14 cellular contexts compared by ENCODE assay signal in genomic region chr10:63446716-63447440, GRCh38. TPM values are rescaled to one million over a fixed set of nuclear protein-coding genes. Genes with fewer than 3 reads are reported as not detected.
DNase-seq lines count a peak whose midpoint lies in the region; ATAC-seq and TF ChIP-seq lines count a peak whose summit lies in the region.
"Had no signal": no experiment of that assay in that cellular context is flagged by ENCODE, and none has a peak within 500 bp of the region (broad histone marks: within the 10 kb centered on the region; RNA-seq: fewer than 3 reads in every experiment).

No MANE protein-coding gene starts in this region.

- no peak overlapping the region for H2BK15ac ChIP-seq in mesenchymal stem cell (ENCODE audit: low read depth, poor library complexity, severe bottlenecking)

- H3K27ac ChIP-seq in mesenchymal stem cell (ENCODE audit: low read length, poor library complexity, severe bottlenecking) (no peak overlapping the region), smooth muscle cell (ENCODE audit: low read depth) (peak overlapping the region; percentile 1), aorta (ENCODE audit: low read depth in 1 of 2, low read length in 2 of 2) (no peak overlapping the region)
- no peak overlapping the region for H3K27ac ChIP-seq in CD4-positive, alpha-beta memory T cell (ENCODE audit: low read depth, low read length)
- H3K27ac ChIP-seq: BLaER1 had no signal

- CTCF ChIA-PET in CD4-positive, alpha-beta memory T cell (lab: Charles Lee; ENCODE audit: partially characterized antibody) = interaction anchor here (0.7 kb wide), 1 partner anchor 11 kb away, joined by 3 read pairs; no protein-coding TSS in a partner anchor

- H3K27me3 ChIP-seq in mesenchymal stem cell (ENCODE audit: control insufficient read depth in 1 of 2, insufficient read depth in 1 of 2, low read length in 2 of 2) (no peaks in the 10 kb centered on the region), smooth muscle cell (ENCODE audit: low read depth) (no peaks in the 10 kb centered on the region), aorta (ENCODE audit: control insufficient read depth in 1 of 2, insufficient read depth in 2 of 2, low read length in 1 of 2) (no peaks in the 10 kb centered on the region)
- H3K27me3 ChIP-seq in CD4-positive, alpha-beta memory T cell (ENCODE audit: insufficient read depth, low read length) = no peaks in the 10 kb centered on the region
- H3K27me3 ChIP-seq: BLaER1 had no signal

- no peak overlapping the region for H3K9ac ChIP-seq in mesenchymal stem cell (ENCODE audit: low read length)
- H3K9ac ChIP-seq in smooth muscle cell (ENCODE audit: low read depth) = no peak overlapping the region
- H3K9ac ChIP-seq: BLaER1 had no signal

- no peaks in the 10 kb centered on the region for H3K4me1 ChIP-seq in mesenchymal stem cell (ENCODE audit: control insufficient read depth, insufficient read depth, low read depth, low read length)
- H3K4me1 ChIP-seq in smooth muscle cell (ENCODE audit: low read depth) = peaks cover 3% of the 10 kb centered on the region
- no peaks in the 10 kb centered on the region for H3K4me1 ChIP-seq in aorta (ENCODE audit: control insufficient read depth in 1 of 2, insufficient read depth in 2 of 2, low read length in 2 of 2)
- H3K4me1 ChIP-seq in CD4-positive, alpha-beta memory T cell (ENCODE audit: insufficient read depth, low read length) = no peaks in the 10 kb centered on the region
- H3K4me1 ChIP-seq: BLaER1, HAP-1 had no signal

- peaks cover 10% of the 10 kb centered on the region for H3K79me1 ChIP-seq in mesenchymal stem cell (replicated peaks; ENCODE audit: low read length, poor library complexity, severe bottlenecking)

- DNase-seq in HFFc6 (peak; percentile 16), amniotic epithelial cell (ENCODE audit: low read depth) (peak; percentile 47), mesenchymal stem cell (peak; percentile 29), smooth muscle cell (lab: John Stamatoyannopoulos, UW; ENCODE audit: unreplicated experiment) (no peak), aorta (no peak), middle frontal gyrus (ENCODE audit: extremely low spot score, low spot score) (no peak)
- DNase-seq in stimulated activated naive CD4-positive, alpha-beta T cell (lab: John Stamatoyannopoulos, UW) = no peak
- DNase-seq in CD4-positive, alpha-beta memory T cell = no peak
- DNase-seq: DMS79, EL, GOT3 had no signal

- no peak overlapping the region for H3K14ac ChIP-seq in mesenchymal stem cell (ENCODE audit: low read length in 2 of 2)

- H2AFZ ChIP-seq in mesenchymal stem cell (ENCODE audit: low read depth, low read length) (no peak overlapping the region), smooth muscle cell (ENCODE audit: low read depth) (no peak overlapping the region)

- no peak overlapping the region for H2BK5ac ChIP-seq in mesenchymal stem cell (ENCODE audit: low read depth, low read length, poor library complexity, severe bottlenecking)

- H3K79me2 ChIP-seq in smooth muscle cell (ENCODE audit: low read depth) = peaks cover 100% of the 10 kb centered on the region

- peaks cover 19% of the 10 kb centered on the region for H3K4me1 Mint-ChIP-seq in HFFc6 (ENCODE audit: low read depth)
- peaks cover 14 to 40% (median 21%) of the 10 kb centered on the region in 4 donors for H3K4me1 Mint-ChIP-seq in CD4-positive, alpha-beta memory T cell

- intact Hi-C loops in aorta (cut with DNase I) = no loop called here
- intact Hi-C loops in CD4-positive, alpha-beta memory T cell (cut with micrococcal nuclease) = no loop called here

- peaks cover 2% of the 10 kb centered on the region; the same call in 1 of the 2 replicates for H3K27me3 Mint-ChIP-seq in HFFc6 (ENCODE audit: insufficient read depth)
- no peaks in the 10 kb centered on the region for H3K27me3 Mint-ChIP-seq in CD4-positive, alpha-beta memory T cell

- H3K27ac Mint-ChIP-seq in HFFc6 = peak overlapping the region; percentile 32; the same call in 1 of the 2 replicates
- peak overlapping the region in 1 of 7 donors; percentile 6 for H3K27ac Mint-ChIP-seq in CD4-positive, alpha-beta memory T cell

- no peaks in the 10 kb centered on the region for H3F3A ChIP-seq in smooth muscle cell (ENCODE audit: low read depth)

- peaks cover 85% of the 10 kb centered on the region for H4K20me1 ChIP-seq in smooth muscle cell (ENCODE audit: low read depth)

- POLR2A ChIA-PET in CD4-positive, alpha-beta memory T cell (lab: Charles Lee; ENCODE audit: partially characterized antibody) = interaction anchor here (0.6 kb wide), 2 partner anchors 113 to 148 kb away, joined by 3 read pairs; no protein-coding TSS in a partner anchor

- H3K36me3 Mint-ChIP-seq in HFFc6 (ENCODE audit: low read depth) = peaks cover 10% of the 10 kb centered on the region; the same call in 1 of the 2 replicates
- peaks cover 0 to 8% of the 10 kb centered on the region in 2 donors for H3K36me3 Mint-ChIP-seq in CD4-positive, alpha-beta memory T cell

- H3K36me3 ChIP-seq in mesenchymal stem cell (ENCODE audit: control insufficient read depth in 1 of 2, insufficient read depth in 2 of 2, low read depth in 1 of 2, low read length in 2 of 2) (peaks cover 0 to 3% of the 10 kb centered on the region in 2 experiments), smooth muscle cell (ENCODE audit: low read depth) (no peaks in the 10 kb centered on the region), aorta (ENCODE audit: control insufficient read depth in 1 of 2, insufficient read depth in 2 of 2, low read length in 1 of 2) (no peaks in the 10 kb centered on the region)
- no peaks in the 10 kb centered on the region for H3K36me3 ChIP-seq in CD4-positive, alpha-beta memory T cell (ENCODE audit: insufficient read depth, low read length)
- H3K36me3 ChIP-seq: HAP-1 had no signal

- H3K9me3 Mint-ChIP-seq in HFFc6 = no peaks in the 10 kb centered on the region
- H3K9me3 Mint-ChIP-seq in CD4-positive, alpha-beta memory T cell = peaks cover 0 to 4% (median 0%) of the 10 kb centered on the region in 8 donors

- H3K4ac ChIP-seq in mesenchymal stem cell (ENCODE audit: low read depth in 1 of 2, low read length in 2 of 2) = no peak overlapping the region

- no peak for ATAC-seq in aorta (ENCODE audit: low FRiP score)
- ATAC-seq: HepG2 had no signal

- no peak overlapping the region for H2AK5ac ChIP-seq in mesenchymal stem cell (ENCODE audit: low read length, severe bottlenecking)

- H3K23ac ChIP-seq in mesenchymal stem cell (ENCODE audit: low read length in 2 of 2) = no peak overlapping the region

- WGBS in mesenchymal stem cell = 75% methylated on average over 1 of the region's 1 CpG
- 73% methylated on average over 1 of the region's 1 CpG for WGBS in smooth muscle cell (ENCODE audit: low lambda C conversion rate)
- 82 to 86% methylated on average over 1 of the region's 1 CpG for WGBS in aorta, 2 donors

- H3K9me3 ChIP-seq in mesenchymal stem cell (ENCODE audit: control insufficient read depth, low read length) = no peaks in the 10 kb centered on the region
- H3K9me3 ChIP-seq in smooth muscle cell (replicated peaks; ENCODE audit: low read depth) = no peaks in the 10 kb centered on the region
- no peaks in the 10 kb centered on the region for H3K9me3 ChIP-seq in aorta (ENCODE audit: control insufficient read depth, low read length)
- no peaks in the 10 kb centered on the region for H3K9me3 ChIP-seq in CD4-positive, alpha-beta memory T cell (ENCODE audit: control insufficient read depth in 1 of 2, low read length in 2 of 2)
- H3K9me3 ChIP-seq: BLaER1, HAP-1 had no signal

- no peak overlapping the region for H4K8ac ChIP-seq in mesenchymal stem cell (ENCODE audit: low read length)

- no peak overlapping the region for H2BK120ac ChIP-seq in mesenchymal stem cell (ENCODE audit: low read depth, low read length)

- H3K4me2 ChIP-seq in mesenchymal stem cell (ENCODE audit: low read length, poor library complexity, severe bottlenecking) (no peak overlapping the region), smooth muscle cell (no peak overlapping the region)
- H3K4me2 ChIP-seq: BLaER1 had no signal

- TF ChIP-seq CTCF in HFFc6 (IDR thresholded peaks at IDR 0.05) (no peak), smooth muscle cell (IDR thresholded peaks at IDR 0.05; ENCODE audit: borderline replicate concordance, insufficient read depth, poor library complexity, severe bottlenecking) (no peak)

- H4K91ac ChIP-seq in mesenchymal stem cell (ENCODE audit: low read length) = no peak overlapping the region

- H3K4me3 Mint-ChIP-seq in HFFc6 = no peak overlapping the region
- no peak overlapping the region for H3K4me3 Mint-ChIP-seq in CD4-positive, alpha-beta memory T cell

- H2BK12ac ChIP-seq in mesenchymal stem cell (ENCODE audit: low read length in 2 of 2) = no peak overlapping the region

- H3K4me3 ChIP-seq in mesenchymal stem cell (ENCODE audit: insufficient read depth in 1 of 2, low read depth in 1 of 2, low read length in 2 of 2) = no peak overlapping the region
- H3K4me3 ChIP-seq in smooth muscle cell = no peak overlapping the region
- no peak overlapping the region for H3K4me3 ChIP-seq in aorta (ENCODE audit: low read length in 2 of 2)
- H3K4me3 ChIP-seq in CD4-positive, alpha-beta memory T cell (ENCODE audit: low read length in 2 of 2) = no peak overlapping the region
- H3K4me3 ChIP-seq: BLaER1, HAP-1 had no signal

- H3K18ac ChIP-seq in mesenchymal stem cell (ENCODE audit: low read depth in 1 of 2, low read length in 2 of 2) = no peak overlapping the region

RNA-seq across cellular contexts. Expression of gene JMJD1C, which starts 18.9 kb away (rescaled TPM):
- 10 to 100 TPM; 29.0 to 36.7 (median 32.8) TPM for total RNA-seq in HFFc6 (2021; fragmentation: NEBNext Ultra II Directional; extraction: Animal tissue kit (Norgen Biotek cat#: 25700))
- 23.7 TPM for polyA plus RNA-seq in mesenchymal stem cell (2013, experiment 1 of 2)
- 25.8 TPM for polyA plus RNA-seq in mesenchymal stem cell (2013, experiment 2 of 2)
- total RNA-seq in smooth muscle cell (132 and 173 TPM in 2 replicates), aorta (100 to 1,000 TPM; 103 to 108 TPM)
- polyA plus RNA-seq in smooth muscle cell (28.5 and 52.5 TPM in 2 replicates), aorta (10 to 100 TPM; 21.9 to 34.1 TPM)
- 100 to 1,000 TPM; 113 to 115 TPM for total RNA-seq in CD4-positive, alpha-beta memory T cell
- 10 to 100 TPM; 22.8 to 55.6 TPM for polyA plus RNA-seq in CD4-positive, alpha-beta memory T cell

Comparison
In these comparisons a context has a peak if more than half of its experiments do, and no peak if none do; other contexts are left out.
1. DNase-seq: peak in HFFc6 (single experiment), amniotic epithelial cell (single experiment) and mesenchymal stem cell (single experiment); none in smooth muscle cell (single experiment), stimulated activated naive CD4-positive, alpha-beta T cell (0 of 6), aorta (0 of 2), CD4-positive, alpha-beta memory T cell (0 of 5) and middle frontal gyrus (single experiment).